Comparison of ENCODE assay signal across 7 cellular contexts in the genomic region with DNA sequence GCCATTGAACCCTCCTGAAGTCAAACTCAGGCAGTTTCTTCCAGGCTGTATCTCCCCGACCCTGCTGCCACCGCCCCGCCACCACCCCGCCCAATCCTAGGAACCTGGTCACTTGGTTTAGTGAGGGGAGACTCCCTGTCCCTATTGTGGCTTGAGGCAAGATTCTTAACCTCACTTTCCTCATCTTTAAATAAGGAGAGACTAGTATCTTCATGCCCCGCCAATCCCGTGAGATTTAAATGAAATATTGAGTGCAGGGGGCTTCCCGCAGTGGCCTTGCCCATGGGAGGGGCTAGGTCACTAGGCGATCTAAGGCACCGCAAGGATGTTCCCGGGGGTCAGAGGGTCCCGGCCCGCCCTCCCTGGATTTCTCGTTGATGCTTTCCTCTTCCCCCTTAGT. TPM values are rescaled to one million over a fixed set of nuclear protein-coding genes. Genes with fewer than 3 reads are reported as not detected.
DNase-seq lines count a peak whose midpoint lies in the region; ATAC-seq, FAIRE-seq and TF ChIP-seq lines count a peak whose summit lies in the region.
"Had no signal": no experiment of that assay in that cellular context is flagged by ENCODE, and none has a peak within 500 bp of the region (broad histone marks: within the 10 kb centered on the region; RNA-seq: fewer than 3 reads in every experiment).

No MANE protein-coding gene starts in this region.

- no peaks in the 10 kb centered on the region for H3K9me3 ChIP-seq in SK-N-SH
- no peaks in the 10 kb centered on the region for H3K9me3 ChIP-seq in smooth muscle cell (replicated peaks; ENCODE audit: low read depth)

- ATAC-seq in SK-N-SH treated with all-trans-retinoic acid at 6 μM for 48 hours (no peak), HG03342 (IDR thresholded peaks at IDR 0.05; ENCODE audit: unreplicated experiment) (no peak)

- peaks cover 3 to 7% of the 10 kb centered on the region in 2 experiments; a peak in 1 of 4 replicates for H3K4me1 ChIP-seq in SK-N-SH (ENCODE audit: control insufficient read depth in 1 of 2, insufficient read depth in 2 of 2, low read depth in 1 of 2, low read length in 1 of 2)
- H3K4me1 ChIP-seq in smooth muscle cell (ENCODE audit: low read depth), result no peaks in the 10 kb centered on the region

- no peak for TF ChIP-seq EP300 in SK-N-SH (IDR thresholded peaks at IDR 0.05; ENCODE audit: borderline replicate concordance in 1 of 2, low read depth in 1 of 2, low read length in 1 of 2)

- H3K27ac ChIP-seq in SK-N-SH (ENCODE audit: low read depth in 2 of 2, low read length in 1 of 2) (no peak overlapping the region), epithelial cell of prostate (peak overlapping the region; percentile 82), smooth muscle cell (ENCODE audit: low read depth) (no peak overlapping the region)

- CTCF ChIA-PET in SK-N-SH (lab: Yijun Ruan, JAX), result interaction anchor here (1.0 to 1.7 kb wide), 2 partner anchors 7 to 38 kb away, joined by 3 to 6 read pairs; no protein-coding TSS in a partner anchor

- H2AFZ ChIP-seq in SK-N-SH (ENCODE audit: low read depth) (no peak overlapping the region), smooth muscle cell (ENCODE audit: low read depth) (no peak overlapping the region)

- TF ChIP-seq RAD21 in SK-N-SH (IDR thresholded peaks at IDR 0.05; ENCODE audit: low read length), result no peak

- 43% methylated on average over 13 of the region's 13 CpGs for WGBS in SK-N-SH (ENCODE audit: low lambda C conversion rate)
- 41% methylated on average over 8 of the region's 13 CpGs for WGBS in smooth muscle cell (ENCODE audit: low lambda C conversion rate)

- no peak for DNase-seq in SK-N-SH
- DNase-seq in epithelial cell of prostate (ENCODE audit: low read depth, low spot score), result no peak
- DNase-seq in smooth muscle cell (lab: John Stamatoyannopoulos, UW; ENCODE audit: unreplicated experiment), result no peak
- DNase-seq in GM19239 (ENCODE audit: insufficient read length, low spot score), result no peak
- DNase-seq: 8988T had no signal

- no peaks in the 10 kb centered on the region for H3K9me2 ChIP-seq in SK-N-SH

- H3K36me3 ChIP-seq in SK-N-SH (replicated peaks in 1 of 2; ENCODE audit: control insufficient read depth in 1 of 2, insufficient read depth in 2 of 2, low read length in 1 of 2), result no peaks in the 10 kb centered on the region
- H3K36me3 ChIP-seq in smooth muscle cell (ENCODE audit: low read depth), result no peaks in the 10 kb centered on the region

- no peak for FAIRE-seq in GM19239 (lab: Jason Lieb, UNC)

- H3F3A ChIP-seq in SK-N-SH (replicated peaks; ENCODE audit: insufficient read depth) (peaks cover 13% of the 10 kb centered on the region), smooth muscle cell (ENCODE audit: low read depth) (peaks cover 5% of the 10 kb centered on the region)

- H4K20me1 ChIP-seq in SK-N-SH (ENCODE audit: insufficient read depth) (no peaks in the 10 kb centered on the region), smooth muscle cell (ENCODE audit: low read depth) (no peaks in the 10 kb centered on the region)

- no peak overlapping the region for H3K4me3 ChIP-seq in SK-N-SH (ENCODE audit: low read depth in 2 of 2, low read length in 1 of 2)
- peak overlapping the region; percentile 55 for H3K4me3 ChIP-seq in smooth muscle cell

- peaks cover 34% of the 10 kb centered on the region for H3K27me3 ChIP-seq in SK-N-SH (ENCODE audit: insufficient read depth)
- H3K27me3 ChIP-seq in smooth muscle cell (ENCODE audit: low read depth), result peaks cover 49% of the 10 kb centered on the region

- POLR2A ChIA-PET in SK-N-SH (lab: Yijun Ruan, JAX), result no interaction called here

- no peaks in the 10 kb centered on the region for H3K79me2 ChIP-seq in SK-N-SH (ENCODE audit: insufficient read depth)
- no peaks in the 10 kb centered on the region for H3K79me2 ChIP-seq in smooth muscle cell (ENCODE audit: low read depth)

- H3K4me2 ChIP-seq in SK-N-SH (0 out of 2 replicates have a peak overlapping the region, but pooled peaks have one; percentile 33), smooth muscle cell (peak overlapping the region; percentile 82)

- H3K9ac ChIP-seq in SK-N-SH (no peak overlapping the region), smooth muscle cell (ENCODE audit: low read depth) (no peak overlapping the region)

- TF ChIP-seq CTCF in SK-N-SH (IDR thresholded peaks at IDR 0.05) (no peak), smooth muscle cell (IDR thresholded peaks at IDR 0.05; ENCODE audit: borderline replicate concordance, insufficient read depth, poor library complexity, severe bottlenecking) (no peak)

TF ChIP-seq in SK-N-SH, 30 proteins besides CTCF, POLR2A, EP300 and RAD21 (continues in another document):
- TF ChIP-seq ELF1 (IDR thresholded peaks at IDR 0.05) (no peak), NFIC (IDR thresholded peaks at IDR 0.05; ENCODE audit: borderline replicate concordance) (no peak), SMC3 (IDR thresholded peaks at IDR 0.05; ENCODE audit: low read depth, low read length) (no peak), EZH2phosphoT487 (IDR thresholded peaks at IDR 0.05; ENCODE audit: borderline replicate concordance, low read depth) (no peak), CHD2 (IDR thresholded peaks at IDR 0.05; ENCODE audit: low read length, partially characterized antibody) (no peak), MAX (IDR thresholded peaks at IDR 0.05; ENCODE audit: low read depth) (no peak), TCF12 (IDR thresholded peaks at IDR 0.05) (no peak), RFX5 (IDR thresholded peaks at IDR 0.05; ENCODE audit: low read length) (no peak), MXI1 (IDR thresholded peaks at IDR 0.05; ENCODE audit: low read depth, low read length) (no peak), GABPA (IDR thresholded peaks at IDR 0.05; ENCODE audit: low read depth) (no peak), FOXJ3 (CRISPR knock-in tag; IDR thresholded peaks at IDR 0.05) (no peak), JUND (IDR thresholded peaks at IDR 0.05) (no peak), POLR2AphosphoS5 (IDR thresholded peaks at IDR 0.05; ENCODE audit: low read depth, low read length) (no peak)

TF ChIP-seq in SK-N-SH treated with all-trans-retinoic acid at 6 μM for 48 hours, 23 proteins besides CTCF, POLR2A, EP300 and RAD21 (continues in another document):
- TF ChIP-seq TCF4 (CRISPR knock-in tag; IDR thresholded peaks at IDR 0.05; ENCODE audit: borderline replicate concordance) (no peak), ARNTL (CRISPR knock-in tag; IDR thresholded peaks at IDR 0.05; ENCODE audit: borderline replicate concordance, low read depth) (no peak), ZNF8 (CRISPR knock-in tag; IDR thresholded peaks at IDR 0.05) (no peak), ZFP3 (CRISPR knock-in tag; IDR thresholded peaks at IDR 0.05) (no peak), RARB (CRISPR knock-in tag; IDR thresholded peaks at IDR 0.05) (no peak), GLIS3 (CRISPR knock-in tag; IDR thresholded peaks at IDR 0.05) (no peak), OSR1 (CRISPR knock-in tag; IDR thresholded peaks at IDR 0.05) (no peak)
- TF ChIP-seq, protein P1, sequence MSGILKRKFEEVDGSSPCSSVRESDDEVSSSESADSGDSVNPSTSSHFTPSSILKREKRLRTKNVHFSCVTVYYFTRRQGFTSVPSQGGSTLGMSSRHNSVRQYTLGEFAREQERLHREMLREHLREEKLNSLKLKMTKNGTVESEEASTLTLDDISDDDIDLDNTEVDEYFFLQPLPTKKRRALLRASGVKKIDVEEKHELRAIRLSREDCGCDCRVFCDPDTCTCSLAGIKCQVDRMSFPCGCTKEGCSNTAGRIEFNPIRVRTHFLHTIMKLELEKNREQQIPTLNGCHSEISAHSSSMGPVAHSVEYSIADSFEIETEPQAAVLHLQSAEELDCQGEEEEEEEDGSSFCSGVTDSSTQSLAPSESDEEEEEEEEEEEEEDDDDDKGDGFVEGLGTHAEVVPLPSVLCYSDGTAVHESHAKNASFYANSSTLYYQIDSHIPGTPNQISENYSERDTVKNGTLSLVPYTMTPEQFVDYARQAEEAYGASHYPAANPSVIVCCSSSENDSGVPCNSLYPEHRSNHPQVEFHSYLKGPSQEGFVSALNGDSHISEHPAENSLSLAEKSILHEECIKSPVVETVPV (CRISPR knock-in tag; IDR thresholded peaks at IDR 0.05), result no peak

RNA-seq across cellular contexts. Expression of gene KDF1, which starts 1.0 kb away (rescaled TPM):
- polyA plus RNA-seq in SK-N-SH (2012; rRNA removed) (not detected in 2 replicates), smooth muscle cell (0.96 and 10.0 TPM in 2 replicates)
- polyA plus RNA-seq in SK-N-SH (2012; cell fraction: cytosol; rRNA removed), result not detected in 2 replicates
- polyA plus RNA-seq in SK-N-SH (2012; cell fraction: nucleus; rRNA removed), result not detected in 2 replicates
- total RNA-seq in smooth muscle cell, result 2.5 and 2.7 TPM in 2 replicates

RNA-seq across cellular contexts. Expression of gene TRNP1, which starts 34.2 kb away (rescaled TPM):
- polyA plus RNA-seq in SK-N-SH (2012; rRNA removed) (8.8 and 11.6 TPM in 2 replicates), smooth muscle cell (18.6 and 19.9 TPM in 2 replicates)
- 8.5 and 11.5 TPM in 2 replicates for polyA plus RNA-seq in SK-N-SH (2012; cell fraction: cytosol; rRNA removed)
- 5.7 and 6.1 TPM in 2 replicates for polyA plus RNA-seq in SK-N-SH (2012; cell fraction: nucleus; rRNA removed)
- 4.4 and 14.1 TPM in 2 replicates for total RNA-seq in smooth muscle cell

RNA-seq across cellular contexts. Expression of gene NUDC, which starts 37.7 kb away (rescaled TPM):
- 96.2 and 153 TPM in 2 replicates for polyA plus RNA-seq in SK-N-SH (2012; rRNA removed)
- polyA plus RNA-seq in SK-N-SH (2012; cell fraction: cytosol; rRNA removed), result 144 and 146 TPM in 2 replicates
- 71.1 and 79.5 TPM in 2 replicates for polyA plus RNA-seq in SK-N-SH (2012; cell fraction: nucleus; rRNA removed)
- 23.9 and 29.3 TPM in 2 replicates for total RNA-seq in smooth muscle cell
- 122 and 131 TPM in 2 replicates for polyA plus RNA-seq in smooth muscle cell

RNA-seq across cellular contexts. Expression of gene NR0B2, which starts 45.5 kb away (rescaled TPM):
- not detected in 2 replicates for polyA plus RNA-seq in SK-N-SH (2012; rRNA removed)
- 0.03 TPM in 1 of 2 replicates, not detected in the other for polyA plus RNA-seq in SK-N-SH (2012; cell fraction: cytosol; rRNA removed)
- 0.06 and 0.09 TPM in 2 replicates for polyA plus RNA-seq in SK-N-SH (2012; cell fraction: nucleus; rRNA removed)
- total RNA-seq in smooth muscle cell, result not detected in 2 replicates
- not detected in 2 replicates for polyA plus RNA-seq in smooth muscle cell

RNA-seq across cellular contexts. Expression of gene TENT5B, which starts 53.4 kb away (rescaled TPM):
- polyA plus RNA-seq in SK-N-SH (2012; rRNA removed) (0.78 and 1.2 TPM in 2 replicates), smooth muscle cell (12.7 and 24.8 TPM in 2 replicates)
- 0.71 and 1.2 TPM in 2 replicates for polyA plus RNA-seq in SK-N-SH (2012; cell fraction: cytosol; rRNA removed)
- 0.63 and 0.79 TPM in 2 replicates for polyA plus RNA-seq in SK-N-SH (2012; cell fraction: nucleus; rRNA removed)
- 8.5 and 11.0 TPM in 2 replicates for total RNA-seq in smooth muscle cell
